11 cellular contexts compared by ENCODE assay signal in genomic region chr3:43316783-43317460, GRCh38. TPM values are rescaled to one million over a fixed set of nuclear protein-coding genes. Genes with fewer than 3 reads are reported as not detected.
A peak's percentile ranks its signal among the peaks of the same experiment; 100 is the strongest.
DNase-seq lines count a peak whose midpoint lies in the region; ATAC-seq and TF ChIP-seq lines count a peak whose summit lies in the region.
"Had no signal": no experiment of that assay in that cellular context is flagged by ENCODE, and none has a peak within 500 bp of the region (broad histone marks: within the 10 kb centered on the region; RNA-seq: fewer than 3 reads in every experiment).

No MANE protein-coding gene starts in this region.

- H3K27me3 ChIP-seq in cardiac muscle cell (no peaks in the 10 kb centered on the region), ectodermal cell (ENCODE audit: control insufficient read depth, insufficient read depth, low read length, poor library complexity, severe bottlenecking) (no peaks in the 10 kb centered on the region), upper lobe of left lung (no peaks in the 10 kb centered on the region)

- H3K36me3 ChIP-seq in cardiac muscle cell (no peaks in the 10 kb centered on the region), ectodermal cell (ENCODE audit: control insufficient read depth, insufficient read depth, low read length) (no peaks in the 10 kb centered on the region), mesodermal cell (ENCODE audit: control insufficient read depth, insufficient read depth, low read length) (peaks cover 3% of the 10 kb centered on the region), upper lobe of left lung (peaks cover 0 to 7% (median 0%) of the 10 kb centered on the region in 4 donors)

- DNase-seq in cardiac muscle cell (ENCODE audit: low read depth in 1 of 2, low spot score in 1 of 2) (no peak), left cardiac atrium (no peak), upper lobe of left lung (no peak), pons (ENCODE audit: low spot score) (no peak), GM19238 (ENCODE audit: insufficient read length, low spot score) (no peak), NCI-H1694 treated with DMSO at 0.1 percent for 48 hours (lab: John Stamatoyannopoulos, UW) (no peak)
- DNase-seq: mucosa of descending colon had no signal

- 77 to 86% methylated on average over 4 of the region's 4 CpGs for WGBS in ectodermal cell, 2 experiments
- 76 to 83% methylated on average over 1 to 2 of the region's 4 CpGs for WGBS in mesodermal cell (ENCODE audit: insufficient coverage in 2 of 2), 2 experiments
- 50 to 60% methylated on average over 4 of the region's 4 CpGs for WGBS in upper lobe of left lung, 2 donors

- H3K27ac ChIP-seq in cardiac muscle cell (peak overlapping the region; percentile 14), ectodermal cell (ENCODE audit: insufficient read depth, low read depth, low read length, poor library complexity, severe bottlenecking) (peak overlapping the region; percentile 32), mesodermal cell (ENCODE audit: low read depth, low read length, severe bottlenecking) (peak overlapping the region; percentile 10), upper lobe of left lung (peak overlapping the region in 3 of 4 donors; percentile 27 to 55 (median 41))
- H3K27ac ChIP-seq: KMS-11, SK-N-MC had no signal

- ATAC-seq in left cardiac atrium (no peak), upper lobe of left lung (ENCODE audit: low FRiP score in 2 of 2) (no peak)
- ATAC-seq: mucosa of descending colon had no signal

- intact Hi-C loops in left cardiac atrium (cut with DNase I): no loop called here

- TF ChIP-seq CTCF in cardiac muscle cell (IDR thresholded peaks at IDR 0.05; ENCODE audit: low read depth, low read length) (no peak), upper lobe of left lung (IDR thresholded peaks at IDR 0.05) (no peak)

- H3K4me1 ChIP-seq in cardiac muscle cell (ENCODE audit: low read depth) (no peaks in the 10 kb centered on the region), ectodermal cell (ENCODE audit: control insufficient read depth, insufficient read depth, low read length) (no peaks in the 10 kb centered on the region), mesodermal cell (ENCODE audit: control insufficient read depth, insufficient read depth, low read length, poor library complexity, severe bottlenecking) (no peaks in the 10 kb centered on the region), upper lobe of left lung (peaks cover 22 to 39% (median 26%) of the 10 kb centered on the region in 4 donors)

- no peak for TF ChIP-seq EP300 in upper lobe of left lung (IDR thresholded peaks at IDR 0.05)

- TF ChIP-seq POLR2A in upper lobe of left lung (IDR thresholded peaks at IDR 0.05): no peak

- H3K4me3 ChIP-seq in cardiac muscle cell (no peak overlapping the region), ectodermal cell (ENCODE audit: insufficient read depth, low read depth, low read length) (no peak overlapping the region), mesodermal cell (ENCODE audit: extremely low read depth, insufficient read depth, low read length, poor library complexity, severe bottlenecking) (no peak overlapping the region), upper lobe of left lung (no peak overlapping the region)
- H3K4me3 ChIP-seq: mucosa of descending colon, SK-N-MC had no signal

- H3K9me3 ChIP-seq in cardiac muscle cell (ENCODE audit: low read depth): no peaks in the 10 kb centered on the region
- H3K9me3 ChIP-seq in ectodermal cell (ENCODE audit: control insufficient read depth, low read length): no peaks in the 10 kb centered on the region
- H3K9me3 ChIP-seq in mesodermal cell (ENCODE audit: control insufficient read depth, low read length): no peaks in the 10 kb centered on the region
- H3K9me3 ChIP-seq in upper lobe of left lung: no peaks in the 10 kb centered on the region
- H3K9me3 ChIP-seq: mucosa of descending colon had no signal

RNA-seq across cellular contexts. Expression of gene SNRK, which starts 30.6 kb away (rescaled TPM):
- 10.6 and 15.6 TPM in 2 replicates for total RNA-seq in cardiac muscle cell
- 4.6 and 5.8 TPM in 2 replicates for polyA plus RNA-seq in cardiac muscle cell
- 10 to 100 TPM; 20.2 to 29.3 TPM for total RNA-seq in left cardiac atrium
- polyA plus RNA-seq in ectodermal cell (2013, experiment 1 of 4): 14.3 TPM
- 16.5 TPM for polyA plus RNA-seq in ectodermal cell (2013, experiment 2 of 4)
- polyA plus RNA-seq in ectodermal cell (2013, experiment 3 of 4): 14.1 TPM
- polyA plus RNA-seq in ectodermal cell (2013, experiment 4 of 4): 14.7 TPM
- 24.4 TPM for polyA plus RNA-seq in mesodermal cell (2013, experiment 1 of 2)
- 19.1 TPM for polyA plus RNA-seq in mesodermal cell (2013, experiment 2 of 2)
- 10 to 100 TPM; 25.1 to 68.5 (median 45.3) TPM for total RNA-seq in upper lobe of left lung
